In genomic region chr13:24746618-24747247, GRCh38 we compare ENCODE assay signal across 9 cellular contexts. TPM values are rescaled to one million over a fixed set of nuclear protein-coding genes. Genes with fewer than 3 reads are reported as not detected.
DNase-seq lines count a peak whose midpoint lies in the region; ATAC-seq and TF ChIP-seq lines count a peak whose summit lies in the region.
"Had no signal": no experiment of that assay in that cellular context is flagged by ENCODE, and none has a peak within 500 bp of the region (broad histone marks: within the 10 kb centered on the region; RNA-seq: fewer than 3 reads in every experiment).

No MANE protein-coding gene starts in this region.

- peaks cover 11% of the 10 kb centered on the region for H3K4me1 ChIP-seq in HUES6 (ENCODE audit: control insufficient read depth, insufficient read depth, low read length)

- H3K36me3 ChIP-seq in HUES6 (ENCODE audit: control insufficient read depth, insufficient read depth, low read length), result no peaks in the 10 kb centered on the region

- DNase-seq in CD14-positive monocyte (ENCODE audit: low spot score) (no peak), coronary artery (ENCODE audit: low spot score) (no peak), activated gamma-delta T cell (lab: John Stamatoyannopoulos, UW) (no peak), SHP77 (lab: John Stamatoyannopoulos, UW) (no peak)
- no peak for DNase-seq in stimulated activated CD4-positive, alpha-beta T cell treated with anti-CD3 and anti-CD28 coated beads, Interleukin-4, amount 100 ng/mL, for 24 hours

- intact Hi-C loops in CD14-positive monocyte (cut with micrococcal nuclease), result no loop called here

- H3K27ac ChIP-seq in HUES6 (ENCODE audit: low read depth, low read length) (no peak overlapping the region), coronary artery (no peak overlapping the region)

- no peak overlapping the region for H3K9ac ChIP-seq in HUES6 (ENCODE audit: low read length)

- peaks cover 75% of the 10 kb centered on the region for H3K27me3 ChIP-seq in HUES6 (ENCODE audit: control insufficient read depth, insufficient read depth, low read length)

- no peaks in the 10 kb centered on the region for H3K9me3 ChIP-seq in HUES6 (ENCODE audit: control insufficient read depth, insufficient read depth, low read depth, low read length)

- H3K27ac Mint-ChIP-seq in CD14-positive monocyte, result no peak overlapping the region
- no peak overlapping the region for H3K27ac Mint-ChIP-seq in nephron

- no peak for ATAC-seq in HG03280 (IDR thresholded peaks at IDR 0.05; ENCODE audit: unreplicated experiment)
- ATAC-seq: sciatic nerve had no signal

- TF ChIP-seq CTCF in CD14-positive monocyte (IDR thresholded peaks at IDR 0.05) (no peak), coronary artery (IDR thresholded peaks at IDR 0.05) (no peak), nephron (IDR thresholded peaks at IDR 0.05; ENCODE audit: unreplicated experiment in 3 of 3) (peak in 1 of 3 experiments; percentile 46)

- H3K4me3 Mint-ChIP-seq in CD14-positive monocyte, result peak overlapping the region; percentile 68 to 85
- peak overlapping the region; percentile 80 to 88 (median 87) for H3K4me3 Mint-ChIP-seq in nephron

- H3K36me3 Mint-ChIP-seq in CD14-positive monocyte, result no peaks in the 10 kb centered on the region
- no peaks in the 10 kb centered on the region for H3K36me3 Mint-ChIP-seq in nephron (ENCODE audit: low read depth)

- peaks cover 50 to 69% (median 55%) of the 10 kb centered on the region in 3 donors for H3K27me3 Mint-ChIP-seq in CD14-positive monocyte (ENCODE audit: low read depth in 3 of 3)
- H3K27me3 Mint-ChIP-seq in nephron (ENCODE audit: low read depth), result peaks cover 88% of the 10 kb centered on the region

- H3K4me1 Mint-ChIP-seq in CD14-positive monocyte (peaks cover 12% of the 10 kb centered on the region), nephron (peaks cover 30% of the 10 kb centered on the region)

- peak overlapping the region; percentile 57 for H3K4me3 ChIP-seq in HUES6 (ENCODE audit: low read depth, low read length)
- peak overlapping the region; percentile 63 for H3K4me3 ChIP-seq in coronary artery

- peaks cover 0 to 4% (median 0%) of the 10 kb centered on the region in 7 donors for H3K9me3 Mint-ChIP-seq in CD14-positive monocyte
- no peaks in the 10 kb centered on the region for H3K9me3 Mint-ChIP-seq in nephron

RNA-seq across cellular contexts. Expression of gene RNF17, which starts 17.2 kb away (rescaled TPM):
- not detected for polyA plus RNA-seq in CD14-positive monocyte
